Comparison of ENCODE assay signal across 8 cellular contexts in genomic region chr9:6008169-6008979, GRCh38. TPM values are rescaled to one million over a fixed set of nuclear protein-coding genes. Genes with fewer than 3 reads are reported as not detected.
DNase-seq lines count a peak whose midpoint lies in the region; ATAC-seq and TF ChIP-seq lines count a peak whose summit lies in the region.

No MANE protein-coding gene starts in this region.

- H3K36me3 Mint-ChIP-seq in chondrocyte (ENCODE audit: low read depth) = peaks cover 7% of the 10 kb centered on the region

- no peaks in the 10 kb centered on the region for H3K36me3 ChIP-seq in kidney epithelial cell (ENCODE audit: control insufficient read depth, insufficient read depth, low read length)

- peaks cover 51% of the 10 kb centered on the region for H3K4me1 Mint-ChIP-seq in chondrocyte (ENCODE audit: low read depth)

- peak overlapping the region; percentile 71 for H3K4me3 Mint-ChIP-seq in chondrocyte (ENCODE audit: unreplicated experiment)

- H3K27ac Mint-ChIP-seq in chondrocyte (ENCODE audit: unreplicated experiment) = peak overlapping the region; percentile 86

- peak; percentile 75 for TF ChIP-seq POLR2A in GM19099 (IDR thresholded peaks at IDR 0.05; ENCODE audit: extremely low read depth, insufficient read length, low read depth)

- TF ChIP-seq CTCF in chondrocyte (IDR thresholded peaks at IDR 0.05) (no peak), kidney epithelial cell (IDR thresholded peaks at IDR 0.05; ENCODE audit: insufficient read depth, low read length, poor library complexity, severe bottlenecking) (no peak)

- DNase-seq in AML-193 (lab: John Stamatoyannopoulos, UW) (peak; percentile 94), NCI-H446 treated with DMSO at 0.1 percent for 48 hours (lab: John Stamatoyannopoulos, UW) (peak; percentile 100), chondrocyte (ENCODE audit: low spot score) (peak; percentile 96), kidney epithelial cell (ENCODE audit: low read depth) (peak; percentile 96)
- DNase-seq in activated CD4-positive, alpha-beta T cell treated with anti-CD3 and anti-CD28 coated beads for 24 hours (ENCODE audit: low read depth in 2 of 2) = peak; percentile 83 to 85
- peak; percentile 94 for DNase-seq in stimulated activated CD4-positive, alpha-beta T cell treated with anti-CD3 and anti-CD28 coated beads, Interleukin-15, amount 100 ng/mL, for 24 hours

- H3K27me3 ChIP-seq in kidney epithelial cell (ENCODE audit: control insufficient read depth, insufficient read depth, low read length) = no peaks in the 10 kb centered on the region

- H3K4me3 ChIP-seq in kidney epithelial cell (ENCODE audit: low read depth, low read length) = peak overlapping the region; percentile 84

- H3K9me3 Mint-ChIP-seq in chondrocyte (ENCODE audit: low read depth) = no peaks in the 10 kb centered on the region

- H3K27me3 Mint-ChIP-seq in chondrocyte (ENCODE audit: low read depth) = no peaks in the 10 kb centered on the region

- peak; percentile 85 for ATAC-seq in HG03378 (IDR thresholded peaks at IDR 0.05; ENCODE audit: unreplicated experiment)

RNA-seq across cellular contexts. Expression of gene RANBP6, which starts 7.0 kb away (rescaled TPM):
- total RNA-seq in chondrocyte (14.4 to 21.5 TPM (median 16.4 TPM) in 3 replicates), kidney epithelial cell (21.0 and 24.0 TPM in 2 replicates)

Comparison
In these comparisons a context has a peak if more than half of its experiments do, and no peak if none do; other contexts are left out.
1. Peak in every context shown above with its lines: DNase-seq, ATAC-seq and H3K4me3 ChIP-seq.